19 cellular contexts compared by ENCODE assay signal in genomic region chr19:5372572-5373200, GRCh38. TPM values are rescaled to one million over a fixed set of nuclear protein-coding genes. Genes with fewer than 3 reads are reported as not detected.
DNase-seq lines count a peak whose midpoint lies in the region; ATAC-seq, FAIRE-seq and TF ChIP-seq lines count a peak whose summit lies in the region.
"Had no signal": no experiment of that assay in that cellular context is flagged by ENCODE, and none has a peak within 500 bp of the region (broad histone marks: within the 10 kb centered on the region; RNA-seq: fewer than 3 reads in every experiment).

No MANE protein-coding gene starts in this region.

- no peak overlapping the region for H3K14ac ChIP-seq in mesenchymal stem cell (ENCODE audit: low read length in 2 of 2)

- TF ChIP-seq EP300 in GM12878 (IDR thresholded peaks at IDR 0.05; ENCODE audit: borderline replicate concordance in 1 of 2, control insufficient read depth in 1 of 2, low read depth in 2 of 2, low read length in 2 of 2), result no peak

- no peak overlapping the region for H3K23ac ChIP-seq in mesenchymal stem cell (ENCODE audit: low read length in 2 of 2)

- POLR2A ChIA-PET in GM12878 (lab: Charles Lee), result no interaction called here

- H3K4me2 ChIP-seq in GM12878 (ENCODE audit: control insufficient read depth, insufficient read depth) (no peak overlapping the region), mesenchymal stem cell (ENCODE audit: low read length, poor library complexity, severe bottlenecking) (no peak overlapping the region)
- H3K4me2 ChIP-seq: BLaER1 treated with 17β-estradiol and CSF1 and Interleukin-3, amounts not matched to agents 10 nM and 100 nM had no signal

- TF ChIP-seq RAD21 in GM12878 (IDR thresholded peaks at IDR 0.05; ENCODE audit: insufficient read depth, low read depth, low read length), result no peak

- H3K79me2 ChIP-seq in GM12878 (ENCODE audit: control insufficient read depth, insufficient read depth, low read length), result no peaks in the 10 kb centered on the region

- TF ChIP-seq POLR2A in GM12891 (IDR thresholded peaks at IDR 0.05; ENCODE audit: low read depth, low read length), result no peak
- TF ChIP-seq POLR2A in GM12878 (IDR thresholded peaks at IDR 0.05; ENCODE audit: low read depth, low read length), result no peak

- WGBS in GM12878 (ENCODE audit: insufficient coverage, insufficient replicate concordance, low lambda C conversion rate, missing lambda C conversion rate), result 76% methylated on average over 4 of the region's 4 CpGs
- 94% methylated on average over 4 of the region's 4 CpGs for WGBS in mesenchymal stem cell

- BruUV-seq in GM12878 (replicated peaks; lab: Mats Ljungman, UMichigan), result no TSS peak

- no peak overlapping the region for H2BK15ac ChIP-seq in mesenchymal stem cell (ENCODE audit: low read depth, poor library complexity, severe bottlenecking)

- H3K36me3 ChIP-seq in GM12878 (ENCODE audit: control insufficient read depth in 2 of 2, insufficient read depth in 2 of 2, low read length in 1 of 2) (no peaks in the 10 kb centered on the region), mesenchymal stem cell (ENCODE audit: control insufficient read depth in 1 of 2, insufficient read depth in 2 of 2, low read depth in 1 of 2, low read length in 2 of 2) (no peaks in the 10 kb centered on the region)
- H3K36me3 ChIP-seq: BLaER1 treated with 17β-estradiol and CSF1 and Interleukin-3, amounts not matched to agents 10 nM and 100 nM; HAP-1 had no signal

- H2AK5ac ChIP-seq in mesenchymal stem cell (ENCODE audit: low read length, severe bottlenecking), result no peak overlapping the region

- no peak overlapping the region for H3K27ac ChIP-seq in GM12878 (ENCODE audit: control insufficient read depth, insufficient read depth)
- H3K27ac ChIP-seq in mesenchymal stem cell (ENCODE audit: low read length, poor library complexity, severe bottlenecking), result no peak overlapping the region
- H3K27ac ChIP-seq: BLaER1 treated with 17β-estradiol and CSF1 and Interleukin-3, amounts not matched to agents 10 nM and 100 nM; GM23248 had no signal

- FAIRE-seq in GM12891 (lab: Jason Lieb, UNC) (peak; percentile 45), GM12878 (lab: Jason Lieb, UNC) (no peak), urothelium cell line (lab: Jason Lieb, UNC) (peak; percentile 32)
- FAIRE-seq: D721Med had no signal

- H3K4me3 ChIP-seq in GM12878, result no peak overlapping the region
- no peak overlapping the region for H3K4me3 ChIP-seq in mesenchymal stem cell (ENCODE audit: insufficient read depth in 1 of 2, low read depth in 1 of 2, low read length in 2 of 2)
- H3K4me3 ChIP-seq: BLaER1 treated with 17β-estradiol and CSF1 and Interleukin-3, amounts not matched to agents 10 nM and 100 nM; GM23248; HAP-1 had no signal

- no peak for TF ChIP-seq CTCF in GM12878 (IDR thresholded peaks at IDR 0.05 in 2 of 3, conservative IDR thresholded peaks at IDR 0.05 in 1 of 3; ENCODE audit: control insufficient read depth in 2 of 3, extremely low read depth in 1 of 3, insufficient read depth in 1 of 3, low read depth in 3 of 3, low read length in 3 of 3)

- H4K8ac ChIP-seq in mesenchymal stem cell (ENCODE audit: low read length), result no peak overlapping the region

- H3K79me1 ChIP-seq in mesenchymal stem cell (replicated peaks; ENCODE audit: low read length, poor library complexity, severe bottlenecking), result no peaks in the 10 kb centered on the region

- no peak overlapping the region for H3K18ac ChIP-seq in mesenchymal stem cell (ENCODE audit: low read depth in 1 of 2, low read length in 2 of 2)

- no peak overlapping the region for H3K4ac ChIP-seq in mesenchymal stem cell (ENCODE audit: low read depth in 1 of 2, low read length in 2 of 2)

- H2AFZ ChIP-seq in GM12878 (ENCODE audit: control insufficient read depth, low read depth, low read length) (no peak overlapping the region), mesenchymal stem cell (ENCODE audit: low read depth, low read length) (no peak overlapping the region)
- H2AFZ ChIP-seq: GM23248 had no signal

- no peaks in the 10 kb centered on the region for H4K20me1 ChIP-seq in GM12878 (ENCODE audit: control insufficient read depth, insufficient read depth)
- H4K20me1 ChIP-seq: BLaER1 treated with 17β-estradiol and CSF1 and Interleukin-3, amounts not matched to agents 10 nM and 100 nM had no signal

- H3K4me1 ChIP-seq in GM12878 (ENCODE audit: control insufficient read depth, insufficient read depth, low read length) (no peaks in the 10 kb centered on the region), mesenchymal stem cell (ENCODE audit: control insufficient read depth, insufficient read depth, low read depth, low read length) (no peaks in the 10 kb centered on the region)
- H3K4me1 ChIP-seq: BLaER1 treated with 17β-estradiol and CSF1 and Interleukin-3, amounts not matched to agents 10 nM and 100 nM; HAP-1 had no signal

- ATAC-seq in GM12878 (no peak), GM21737 (IDR thresholded peaks at IDR 0.05; ENCODE audit: unreplicated experiment) (no peak)
- ATAC-seq: CD8-positive, alpha-beta T cell had no signal

- no peak overlapping the region for H2BK5ac ChIP-seq in mesenchymal stem cell (ENCODE audit: low read depth, low read length, poor library complexity, severe bottlenecking)

- no peak for DNase-seq in GM12891 (ENCODE audit: insufficient read length, low spot score)
- no peak for DNase-seq in GM12878 (ENCODE audit: low read depth, low spot score)
- DNase-seq in mesenchymal stem cell, result no peak
- no peak for DNase-seq in urothelium cell line (ENCODE audit: low spot score)
- no peak for DNase-seq in COLO829 (ENCODE audit: low spot score)
- DNase-seq in NCI-H2107 treated with DMSO at 0.1 percent for 48 hours (lab: John Stamatoyannopoulos, UW; ENCODE audit: unreplicated experiment), result no peak
- DNase-seq: 8988T; CD8-positive, alpha-beta T cell; COR-L47; DMS153; DMS79; GDM1; GM23248; IMR-90; KBM-7 had no signal

- peak overlapping the region; percentile 12 for H4K91ac ChIP-seq in mesenchymal stem cell (ENCODE audit: low read length)

- H2BK120ac ChIP-seq in mesenchymal stem cell (ENCODE audit: low read depth, low read length), result no peak overlapping the region

- H2BK12ac ChIP-seq in mesenchymal stem cell (ENCODE audit: low read length in 2 of 2), result no peak overlapping the region

- H3K9me3 ChIP-seq in GM12878 (replicated peaks; ENCODE audit: control insufficient read depth, insufficient read depth, low read length) (no peaks in the 10 kb centered on the region), mesenchymal stem cell (ENCODE audit: control insufficient read depth, low read length) (peaks cover under 1% of the 10 kb centered on the region)
- H3K9me3 ChIP-seq: BLaER1 treated with 17β-estradiol and CSF1 and Interleukin-3, amounts not matched to agents 10 nM and 100 nM; HAP-1 had no signal

- SMC1A ChIA-PET in GM12878 (lab: Charles Lee; ENCODE audit: uncharacterized antibody, unreplicated experiment), result no interaction called here

- CTCF ChIA-PET in GM12878 (lab: Yijun Ruan, JAX), result no interaction called here

- intact Hi-C loops in GM12878 (cut with micrococcal nuclease; ENCODE audit: unreplicated experiment), result no loop called here

- RAD21 ChIA-PET in GM12878 (lab: Charles Lee; ENCODE audit: unreplicated experiment), result no interaction called here

- H3K9ac ChIP-seq in GM12878 (ENCODE audit: control insufficient read depth, insufficient read depth, low read length) (no peak overlapping the region), mesenchymal stem cell (ENCODE audit: low read length) (no peak overlapping the region)
- H3K9ac ChIP-seq: BLaER1 treated with 17β-estradiol and CSF1 and Interleukin-3, amounts not matched to agents 10 nM and 100 nM; GM23248 had no signal

- H3K27me3 ChIP-seq in GM12878 (replicated peaks in 1 of 2; ENCODE audit: control insufficient read depth in 2 of 2, insufficient read depth in 2 of 2, low read length in 1 of 2), result no peaks in the 10 kb centered on the region
- H3K27me3 ChIP-seq in mesenchymal stem cell (ENCODE audit: control insufficient read depth in 1 of 2, insufficient read depth in 1 of 2, low read length in 2 of 2), result peaks cover 0 to 33% of the 10 kb centered on the region in 2 experiments
- H3K27me3 ChIP-seq: BLaER1 treated with 17β-estradiol and CSF1 and Interleukin-3, amounts not matched to agents 10 nM and 100 nM had no signal

- in situ Hi-C loops in GM12878 (cut with MboI), result no loop called here

TF ChIP-seq in GM12891, 5 proteins besides CTCF, POLR2A, EP300 and RAD21:
- no peak for TF ChIP-seq PAX5 (IDR thresholded peaks at IDR 0.05; ENCODE audit: insufficient read depth, low read length, severe bottlenecking)
- no peak for TF ChIP-seq SPI1 (IDR thresholded peaks at IDR 0.05; ENCODE audit: low read depth, low read length)

TF ChIP-seq in GM12878, 131 proteins besides CTCF, POLR2A, EP300 and RAD21 (continues in another document):
- TF ChIP-seq BCL3 (IDR thresholded peaks at IDR 0.05; ENCODE audit: borderline replicate concordance, insufficient read depth, low read depth, low read length, poor library complexity, severe bottlenecking), result peak; percentile 26

RNA-seq across cellular contexts. Expression of gene PTPRS, which starts 32.1 kb away (rescaled TPM):
- polyA plus RNA-seq in GM12891 (2012; ENCODE audit: low read depth, missing spikeins), result 7.4 TPM
- total RNA-seq in GM12878 (2013; cell fraction: nucleolus; rRNA removed), result 98.4 and 119 TPM in 2 replicates
- 1.1 and 1.2 TPM in 2 replicates for total RNA-seq in GM12878 (2014; rRNA removed)
- 0.64 and 0.85 TPM in 2 replicates for total RNA-seq in GM12878 (2014; rRNA removed; fragmentation: Illumina TruSeq; extraction: Trizol)
- total RNA-seq in GM12878 (2021), result 3.4 and 3.5 TPM in 2 replicates
- polyA plus RNA-seq in GM12878 (2011; ENCODE audit: low read depth), result 2.1 TPM
- 16.0 and 32.1 TPM in 2 replicates for polyA plus RNA-seq in GM12878 (2011; rRNA removed)
- polyA plus RNA-seq in GM12878 (2011; cell fraction: cytosol; rRNA removed), result 35.9 and 45.1 TPM in 2 replicates
- polyA plus RNA-seq in GM12878 (2011; cell fraction: nucleus; rRNA removed), result 194 and 236 TPM in 2 replicates
- polyA plus RNA-seq in GM12878 (2012), result 3.4 and 4.4 TPM in 2 replicates
- 0.14 and 0.57 TPM in 2 replicates for polyA plus RNA-seq in GM12878 (2014; fragmentation: Illumina TruSeq; extraction: Trizol)
- under 1 TPM; 0.09 to 0.23 TPM for polyA plus RNA-seq in GM12878 (2014; fragmentation: Nextera tagmentation; extraction: Ambion mirVana)
- polyA plus RNA-seq in GM12878 (2014; rRNA removed), result 1.2 and 1.6 TPM in 2 replicates
- polyA plus RNA-seq in GM12878 (2016; fragmentation: Nextera tagmentation; extraction: Ambion mirVana), result under 1 TPM; 0.13 to 0.57 TPM
- polyA minus RNA-seq in GM12878 (2011; rRNA and poly(A)+ RNA removed), result 71.4 and 114 TPM in 2 replicates
- 59.1 and 59.7 TPM in 2 replicates for polyA minus RNA-seq in GM12878 (2011; cell fraction: cytosol; rRNA and poly(A)+ RNA removed)
- polyA minus RNA-seq in GM12878 (2011; cell fraction: nucleus; rRNA and poly(A)+ RNA removed), result 41.0 and 72.5 TPM in 2 replicates
- polyA plus RNA-seq in mesenchymal stem cell (2013, experiment 1 of 2), result 35.3 TPM
- polyA plus RNA-seq in mesenchymal stem cell (2013, experiment 2 of 2), result 33.9 TPM
